In the genomic region with DNA sequence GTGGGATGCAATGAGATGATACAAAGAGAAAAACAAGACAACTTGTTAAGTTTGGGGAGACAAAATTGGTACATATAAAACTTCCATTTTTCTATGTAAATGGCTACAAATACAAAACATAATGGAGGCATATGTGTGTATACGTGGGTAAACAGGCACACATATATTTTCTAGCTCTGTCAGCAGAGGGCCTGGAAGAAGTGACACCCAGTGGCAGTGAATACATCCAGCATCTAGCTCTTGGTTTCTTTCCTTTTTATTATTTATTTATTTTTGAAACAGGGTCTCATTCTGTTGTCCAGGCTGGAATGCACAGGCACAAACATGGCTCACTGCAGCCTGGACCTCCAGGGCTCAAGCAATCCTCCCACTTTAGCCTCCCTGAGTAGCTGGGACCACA, we compare ENCODE assay signal across 1 cellular context.
TF ChIP-seq lines count a peak whose summit lies in the region.

No MANE protein-coding gene starts in this region.

TF ChIP-seq in HepG2, 621 proteins besides CTCF, POLR2A, EP300 and RAD21:
- TF ChIP-seq ZNF747 (CRISPR knock-in tag; IDR thresholded peaks at IDR 0.05; ENCODE audit: borderline replicate concordance) (no peak), IRF2 (CRISPR knock-in tag; IDR thresholded peaks at IDR 0.05) (no peak), SAP130 (CRISPR knock-in tag; IDR thresholded peaks at IDR 0.05; ENCODE audit: low read depth) (0 out of 2 replicates have a peak, but pooled peaks have one; percentile 17), FOXA1 (IDR thresholded peaks at IDR 0.05) (no peak), FOXA1 (CRISPR knock-in tag; IDR thresholded peaks at IDR 0.05) (0 out of 2 replicates have a peak, but pooled peaks have one; percentile 8), HNRNPUL1 (IDR thresholded peaks at IDR 0.05; ENCODE audit: low read depth, low read length) (no peak), SP4 (CRISPR knock-in tag; IDR thresholded peaks at IDR 0.05) (no peak), ZSCAN9 (CRISPR knock-in tag; IDR thresholded peaks at IDR 0.05; ENCODE audit: borderline replicate concordance) (no peak), ZNF501 (CRISPR knock-in tag; IDR thresholded peaks at IDR 0.05) (0 out of 2 replicates have a peak, but pooled peaks have one; percentile 16), STAG1 (CRISPR knock-in tag; IDR thresholded peaks at IDR 0.05) (peak; percentile 30), HNRNPL (IDR thresholded peaks at IDR 0.05; ENCODE audit: low read depth, low read length) (no peak)
